19 cellular contexts compared by ENCODE assay signal in genomic region chr3:170760174-170760526, GRCh38.
DNase-seq lines count a peak whose midpoint lies in the region; ATAC-seq, FAIRE-seq and TF ChIP-seq lines count a peak whose summit lies in the region.
"Had no signal": no experiment of that assay in that cellular context is flagged by ENCODE, and none has a peak within 500 bp of the region (broad histone marks: within the 10 kb centered on the region; RNA-seq: fewer than 3 reads in every experiment).

No MANE protein-coding gene starts in this region.

- DNase-seq in AG08396 (ENCODE audit: low spot score) (peak; percentile 17), SK-MEL-5 (ENCODE audit: low read depth, low spot score) (peak; percentile 44), endothelial cell of umbilical vein (ENCODE audit: low read depth, low spot score) (no peak), nephron progenitor cell (no peak), Right ventricle myocardium superior (no peak), psoas muscle (no peak), SJCRH30 (no peak)
- DNase-seq: ACHN; activated CD4-positive, alpha-beta T cell treated with anti-CD3 and anti-CD28 coated beads for 1 hour; activated CD8-positive, alpha-beta memory T cell treated with anti-CD3 and anti-CD28 coated beads, Interleukin-2, amount 50 U/mL, for 4 hours; activated naive CD4-positive, alpha-beta T cell treated with anti-CD3 and anti-CD28 coated beads, Interleukin-2, amount 10 ng/mL, durations not matched to agents 7 days and 5 days; Caco-2; caudate nucleus; heart left ventricle; kidney; mucosa of descending colon; NCI-H2029 treated with DMSO at 0.1 percent for 48 hours had no signal

- no peaks in the 10 kb centered on the region for H3K27me3 ChIP-seq in endothelial cell of umbilical vein (ENCODE audit: control insufficient read depth in 2 of 2, insufficient read depth in 2 of 2, low read length in 2 of 2)
- no peaks in the 10 kb centered on the region for H3K27me3 ChIP-seq in psoas muscle (ENCODE audit: insufficient read depth in 3 of 3, low read length in 2 of 3)
- no peaks in the 10 kb centered on the region for H3K27me3 ChIP-seq in SJCRH30
- H3K27me3 ChIP-seq: heart left ventricle had no signal

- TF ChIP-seq CTCF in endothelial cell of umbilical vein (IDR thresholded peaks at IDR 0.05; ENCODE audit: extremely low read depth in 1 of 2, insufficient read depth in 1 of 2, low read depth in 1 of 2, low read length in 2 of 2) (no peak), nephron progenitor cell (IDR thresholded peaks at IDR 0.05) (no peak), psoas muscle (IDR thresholded peaks at IDR 0.05) (no peak)

- WGBS in psoas muscle, 3 donors = 61 to 78% (median 62%) methylated on average over 1 of the region's 1 CpG

- H3K9me3 Mint-ChIP-seq in nephron progenitor cell = no peaks in the 10 kb centered on the region
- H3K9me3 Mint-ChIP-seq: activated naive CD4-positive, alpha-beta T cell treated with anti-CD3 and anti-CD28 coated beads, Interleukin-2, amount 10 ng/mL, durations not matched to agents 7 days and 5 days had no signal

- BruUV-seq in endothelial cell of umbilical vein (replicated peaks; lab: Mats Ljungman, UMichigan) = no TSS peak

- H3K9me3 ChIP-seq in endothelial cell of umbilical vein (replicated peaks; ENCODE audit: control insufficient read depth, insufficient read depth, low read length) = no peaks in the 10 kb centered on the region
- H3K9me3 ChIP-seq in psoas muscle = no peaks in the 10 kb centered on the region
- H3K9me3 ChIP-seq in SJCRH30 (replicated peaks) = no peaks in the 10 kb centered on the region
- H3K9me3 ChIP-seq: Caco-2, heart left ventricle, mucosa of descending colon had no signal

- POLR2A ChIA-PET in endothelial cell of umbilical vein (lab: Charles Lee) = interaction anchor here (1.6 kb wide), 1 partner anchor 42 kb away, joined by 4 read pairs; no protein-coding TSS in a partner anchor

- TF ChIP-seq POLR2A in endothelial cell of umbilical vein (IDR thresholded peaks at IDR 0.05; ENCODE audit: low read depth, low read length) = no peak

- H3K27ac Mint-ChIP-seq in nephron progenitor cell = peak overlapping the region; percentile 17
- H3K27ac Mint-ChIP-seq: activated naive CD4-positive, alpha-beta T cell treated with anti-CD3 and anti-CD28 coated beads, Interleukin-2, amount 10 ng/mL, durations not matched to agents 7 days and 5 days had no signal

- H3K4me3 ChIP-seq in endothelial cell of umbilical vein (replicated peaks in 1 of 3; ENCODE audit: insufficient read depth in 1 of 3, low read depth in 1 of 3, low read length in 3 of 3) (no peak overlapping the region), psoas muscle (no peak overlapping the region), SJCRH30 (no peak overlapping the region)
- H3K4me3 ChIP-seq: heart left ventricle, mucosa of descending colon had no signal

- no peaks in the 10 kb centered on the region for H3K79me2 ChIP-seq in endothelial cell of umbilical vein (ENCODE audit: control insufficient read depth, insufficient read depth, low read length)

- H3K4me1 Mint-ChIP-seq in nephron progenitor cell = peaks cover 18% of the 10 kb centered on the region
- H3K4me1 Mint-ChIP-seq: activated naive CD4-positive, alpha-beta T cell treated with anti-CD3 and anti-CD28 coated beads, Interleukin-2, amount 10 ng/mL, durations not matched to agents 7 days and 5 days had no signal

- dilution Hi-C loops in endothelial cell of umbilical vein (cut with MboI; ENCODE audit: extremely low pct_ligation_motif_present, low sequenced_read_pairs) = no loop called here

- no peaks in the 10 kb centered on the region for H3K9me1 ChIP-seq in endothelial cell of umbilical vein (replicated peaks; ENCODE audit: control insufficient read depth, extremely low read depth, insufficient read depth, low read length)

- CTCF ChIA-PET in endothelial cell of umbilical vein (lab: Charles Lee) = interaction anchor here (0.9 to 3.0 kb wide), 7 partner anchors 8 to 346 kb away, joined by 5 to 37 read pairs (median 6); no protein-coding TSS in a partner anchor

- peaks cover 3% of the 10 kb centered on the region for H3K27me3 Mint-ChIP-seq in nephron progenitor cell (ENCODE audit: low read depth, poor library complexity)
- H3K27me3 Mint-ChIP-seq: activated naive CD4-positive, alpha-beta T cell treated with anti-CD3 and anti-CD28 coated beads, Interleukin-2, amount 10 ng/mL, durations not matched to agents 7 days and 5 days had no signal

- FAIRE-seq in endothelial cell of umbilical vein (lab: Jason Lieb, UNC) = no peak
- FAIRE-seq: GM18507, kidney had no signal

- ATAC-seq in HG03354 (IDR thresholded peaks at IDR 0.05; ENCODE audit: poor library complexity, severe bottlenecking, unreplicated experiment) (no peak), Right ventricle myocardium superior (ENCODE audit: poor library complexity) (no peak), psoas muscle (no peak)
- ATAC-seq: heart left ventricle, mucosa of descending colon had no signal

- no peaks in the 10 kb centered on the region for H3K36me3 ChIP-seq in endothelial cell of umbilical vein (ENCODE audit: control insufficient read depth in 2 of 2, extremely low read depth in 1 of 2, insufficient read depth in 2 of 2, low read length in 2 of 2)
- H3K36me3 ChIP-seq in psoas muscle (ENCODE audit: insufficient read depth in 1 of 2, low read depth in 1 of 2) = no peaks in the 10 kb centered on the region
- no peaks in the 10 kb centered on the region for H3K36me3 ChIP-seq in SJCRH30
- H3K36me3 ChIP-seq: heart left ventricle had no signal

- intact Hi-C loops in endothelial cell of umbilical vein (cut with micrococcal nuclease) (no loop called here), Right ventricle myocardium superior (cut with DNase I) (no loop called here), psoas muscle (cut with DNase I) (no loop called here)

- in situ Hi-C loops in SK-MEL-5 (cut with HindIII; ENCODE audit: low pct_unique_long_range_greater_than_20kb, low sequenced_read_pairs) = no loop called here

- peak overlapping the region; percentile 32 for H2AFZ ChIP-seq in endothelial cell of umbilical vein (ENCODE audit: low read depth, low read length)

- peaks cover 20% of the 10 kb centered on the region for H3K4me1 ChIP-seq in endothelial cell of umbilical vein (ENCODE audit: control insufficient read depth, extremely low read depth, insufficient read depth, low read length)
- no peaks in the 10 kb centered on the region for H3K4me1 ChIP-seq in psoas muscle
- peaks cover 3% of the 10 kb centered on the region; the same call in 1 of the 2 replicates for H3K4me1 ChIP-seq in SJCRH30
- H3K4me1 ChIP-seq: Caco-2 had no signal

- H3K27ac ChIP-seq in endothelial cell of umbilical vein (ENCODE audit: insufficient read depth, low read depth, low read length) = no peak overlapping the region
- no peak overlapping the region for H3K27ac ChIP-seq in psoas muscle
- no peak overlapping the region for H3K27ac ChIP-seq in SJCRH30
- H3K27ac ChIP-seq: heart left ventricle had no signal

- no peak overlapping the region for H3K9ac ChIP-seq in endothelial cell of umbilical vein (replicated peaks; ENCODE audit: extremely low read depth, insufficient read depth, low read length)

- H3K4me2 ChIP-seq in endothelial cell of umbilical vein (ENCODE audit: insufficient read depth, low read length) = no peak overlapping the region

- H3K36me3 Mint-ChIP-seq in nephron progenitor cell (ENCODE audit: low read depth) = no peaks in the 10 kb centered on the region
- H3K36me3 Mint-ChIP-seq: activated naive CD4-positive, alpha-beta T cell treated with anti-CD3 and anti-CD28 coated beads, Interleukin-2, amount 10 ng/mL, durations not matched to agents 7 days and 5 days had no signal

- no peak overlapping the region for H3K4me3 Mint-ChIP-seq in nephron progenitor cell
- H3K4me3 Mint-ChIP-seq: activated naive CD4-positive, alpha-beta T cell treated with anti-CD3 and anti-CD28 coated beads, Interleukin-2, amount 10 ng/mL, durations not matched to agents 7 days and 5 days had no signal

- no peaks in the 10 kb centered on the region for H4K20me1 ChIP-seq in endothelial cell of umbilical vein (replicated peaks; ENCODE audit: control insufficient read depth, extremely low read depth, insufficient read depth, low read length)

TF ChIP-seq in endothelial cell of umbilical vein, 7 proteins besides CTCF, POLR2A, EP300 and RAD21:
- no peak for TF ChIP-seq POLR2AphosphoS5 (IDR thresholded peaks at IDR 0.05; ENCODE audit: insufficient read depth, low read depth, low read length)
- TF ChIP-seq GATA2 (IDR thresholded peaks at IDR 0.05; ENCODE audit: insufficient read depth, insufficient read length, low read depth, low read length) = no peak
- TF ChIP-seq EZH2 (IDR thresholded peaks at IDR 0.05; ENCODE audit: borderline replicate concordance, low read depth, low read length, severe bottlenecking) = no peak
- TF ChIP-seq, protein P1, sequence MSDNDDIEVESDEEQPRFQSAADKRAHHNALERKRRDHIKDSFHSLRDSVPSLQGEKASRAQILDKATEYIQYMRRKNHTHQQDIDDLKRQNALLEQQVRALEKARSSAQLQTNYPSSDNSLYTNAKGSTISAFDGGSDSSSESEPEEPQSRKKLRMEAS (IDR thresholded peaks at IDR 0.05; ENCODE audit: insufficient read depth, insufficient read length) = no peak
- no peak for TF ChIP-seq FOS (IDR thresholded peaks at IDR 0.05; ENCODE audit: borderline replicate concordance, insufficient read depth, low read length)
- no peak for TF ChIP-seq JUN (IDR thresholded peaks at IDR 0.05; ENCODE audit: borderline replicate concordance, insufficient read depth, insufficient read length, low read depth)
- TF ChIP-seq MYC (IDR thresholded peaks at IDR 0.05; ENCODE audit: low read depth, low read length) = no peak

Comparison
In these comparisons a context has a peak if more than half of its experiments do, and no peak if none do; other contexts are left out.
1. DNase-seq: peak in AG08396 (single experiment) and SK-MEL-5 (single experiment); none in endothelial cell of umbilical vein (single experiment), nephron progenitor cell (single experiment), Right ventricle myocardium superior (single experiment), psoas muscle (0 of 2) and SJCRH30 (0 of 2).